23 cellular contexts compared by ENCODE assay signal in genomic region chr5:32355694-32356093, GRCh38. TPM values are rescaled to one million over a fixed set of nuclear protein-coding genes. Genes with fewer than 3 reads are reported as not detected.
DNase-seq lines count a peak whose midpoint lies in the region; ATAC-seq and TF ChIP-seq lines count a peak whose summit lies in the region.
"Had no signal": no experiment of that assay in that cellular context is flagged by ENCODE, and none has a peak within 500 bp of the region (broad histone marks: within the 10 kb centered on the region; RNA-seq: fewer than 3 reads in every experiment).

No MANE protein-coding gene starts in this region.

- H3K27ac Mint-ChIP-seq in immature natural killer cell = peak overlapping the region in 4 of 6 donors; percentile 46 to 62 (median 54)
- H3K27ac Mint-ChIP-seq: HFFc6 had no signal

- H3K27me3 ChIP-seq in tibial artery = no peaks in the 10 kb centered on the region
- H3K27me3 ChIP-seq: Peyer's patch, SJCRH30 had no signal

- H3K4me1 ChIP-seq in tibial artery = no peaks in the 10 kb centered on the region
- H3K4me1 ChIP-seq: Peyer's patch, SJCRH30 had no signal

- no peaks in the 10 kb centered on the region for H3K9me3 ChIP-seq in tibial artery
- H3K9me3 ChIP-seq: Peyer's patch, SJCRH30 had no signal

- H3K36me3 Mint-ChIP-seq in immature natural killer cell = peaks cover 5 to 15% (median 8%) of the 10 kb centered on the region in 3 donors

- H3K36me3 ChIP-seq in tibial artery = peaks cover 23 to 61% (median 43%) of the 10 kb centered on the region in 3 donors

- peaks cover 0 to under 1% (median 0%) of the 10 kb centered on the region in 3 donors for H3K27me3 Mint-ChIP-seq in immature natural killer cell (ENCODE audit: low read depth in 3 of 3)
- H3K27me3 Mint-ChIP-seq: CD4-positive, CD25-positive, alpha-beta regulatory T cell had no signal

- no peak overlapping the region for H3K4me3 ChIP-seq in cardiac fibroblast (replicated peaks in 1 of 2; ENCODE audit: low read depth in 2 of 2, low read length in 2 of 2)
- no peak overlapping the region for H3K4me3 ChIP-seq in tibial artery
- H3K4me3 ChIP-seq: GM12878, GM23248, Peyer's patch, SJCRH30 had no signal

- DNase-seq in Ammon's horn (ENCODE audit: low spot score) (peak; percentile 27), EH (ENCODE audit: low read depth) (peak; percentile 27), cardiac fibroblast (ENCODE audit: low read depth in 2 of 2) (peak; percentile 70 to 86), immature natural killer cell (no peak), tibial artery (no peak), SK-N-DZ (ENCODE audit: low spot score) (no peak)
- DNase-seq: CD4-positive, CD25-positive, alpha-beta regulatory T cell; COR-L47; DMS79; GM23248; H9; HFFc6; Kasumi-1; NCI-H1417 treated with DMSO at 0.1 percent for 48 hours; NCI-H187; NCI-H2227 treated with DMSO at 0.1 percent for 48 hours; NCI-H510A treated with DMSO at 0.1 percent for 48 hours; NCI-H748 treated with DMSO at 0.1 percent for 48 hours; NK-92 treated with Interleukin-12 subunit alpha and Interleukin-12 subunit beta, amount 100 ng/mL, for 24 hours; Peyer's patch; SJCRH30 had no signal

- intact Hi-C loops in tibial artery (cut with DNase I; ENCODE audit: low total_unique reads) = no loop called here

- no peak for ATAC-seq in HG03097 (IDR thresholded peaks at IDR 0.05; ENCODE audit: low FRiP score, unreplicated experiment)
- ATAC-seq: GM12878 had no signal

- H3K4me1 Mint-ChIP-seq in immature natural killer cell = no peaks in the 10 kb centered on the region

- H3K27ac ChIP-seq in tibial artery = no peak overlapping the region
- H3K27ac ChIP-seq: GM23248, Peyer's patch, SJCRH30 had no signal

- no peaks in the 10 kb centered on the region for H3K9me3 Mint-ChIP-seq in immature natural killer cell
- H3K9me3 Mint-ChIP-seq: H9, HFFc6 had no signal

- no peak overlapping the region for H3K4me3 Mint-ChIP-seq in immature natural killer cell
- H3K4me3 Mint-ChIP-seq: CD4-positive, CD25-positive, alpha-beta regulatory T cell; H9; HFFc6 had no signal

- TF ChIP-seq CTCF in cardiac fibroblast (IDR thresholded peaks at IDR 0.05; ENCODE audit: low read depth, low read length) (no peak), tibial artery (IDR thresholded peaks at IDR 0.05) (no peak)

RNA-seq across cellular contexts. Expression of gene MTMR12, which starts 43.0 kb away (rescaled TPM):
- polyA plus RNA-seq in immature natural killer cell = 10 to 100 TPM; 17.2 to 30.5 (median 20.3) TPM
- polyA plus RNA-seq in SK-N-DZ (2014; cell fraction: cytosol; rRNA removed) = 8.0 and 8.4 TPM in 2 replicates
- polyA plus RNA-seq in SK-N-DZ (2014; cell fraction: nucleus; rRNA removed) = 5.8 and 10.5 TPM in 2 replicates

Comparison
In these comparisons a context has a peak if more than half of its experiments do, and no peak if none do; other contexts are left out.
1. DNase-seq: peak in Ammon's horn (single experiment), EH (single experiment) and cardiac fibroblast (2 of 2); none in immature natural killer cell (0 of 3), tibial artery (0 of 2) and SK-N-DZ (single experiment).